ENCODE assay signal across 10 cellular contexts in genomic region chr11:86588566-86589090, GRCh38.
DNase-seq lines count a peak whose midpoint lies in the region; ATAC-seq, FAIRE-seq and TF ChIP-seq lines count a peak whose summit lies in the region.
"Had no signal": no experiment of that assay in that cellular context is flagged by ENCODE, and none has a peak within 500 bp of the region (broad histone marks: within the 10 kb centered on the region; RNA-seq: fewer than 3 reads in every experiment).

No MANE protein-coding gene starts in this region.

- intact Hi-C loops in Panc1 (cut with micrococcal nuclease; ENCODE audit: unreplicated experiment) (no loop called here), kidney (cut with DNase I) (no loop called here)

- no peak overlapping the region for H2AFZ ChIP-seq in hepatocyte

- FAIRE-seq in kidney (lab: Jason Lieb, UNC): no peak

- no peaks in the 10 kb centered on the region for H3K9me3 ChIP-seq in Panc1 (ENCODE audit: control insufficient read depth, insufficient read depth, low read depth, low read length)
- no peaks in the 10 kb centered on the region for H3K9me3 ChIP-seq in kidney (ENCODE audit: control insufficient read depth in 1 of 2, low read length in 2 of 2)
- H3K9me3 ChIP-seq in upper lobe of left lung: no peaks in the 10 kb centered on the region
- no peaks in the 10 kb centered on the region for H3K9me3 ChIP-seq in hepatocyte (ENCODE audit: low read depth)
- H3K9me3 ChIP-seq: body of pancreas had no signal

- no peak overlapping the region for H3K4me2 ChIP-seq in hepatocyte

- BruUV-seq in Panc1 (replicated peaks; lab: Mats Ljungman, UMichigan): no TSS peak

- H3K4me3 ChIP-seq in Panc1 (ENCODE audit: low read depth in 2 of 2, low read length in 2 of 2) (no peak overlapping the region), kidney (ENCODE audit: low read length in 2 of 2) (no peak overlapping the region), upper lobe of left lung (no peak overlapping the region), hepatocyte (no peak overlapping the region)
- H3K4me3 ChIP-seq: body of pancreas had no signal

- H3K27ac ChIP-seq in Panc1 (ENCODE audit: low read length) (peak overlapping the region; percentile 92), kidney (ENCODE audit: low read depth in 2 of 2, low read length in 2 of 2) (peak overlapping the region; percentile 10 to 16), upper lobe of left lung (peak overlapping the region in 2 of 4 donors; percentile 14 to 48), hepatocyte (no peak overlapping the region)
- H3K27ac ChIP-seq: body of pancreas had no signal

- TF ChIP-seq CTCF in Panc1 (IDR thresholded peaks at IDR 0.05) (no peak), kidney (IDR thresholded peaks at IDR 0.05; ENCODE audit: borderline replicate concordance, extremely low read depth, insufficient read depth) (no peak), upper lobe of left lung (IDR thresholded peaks at IDR 0.05) (no peak), hepatocyte (IDR thresholded peaks at IDR 0.05; ENCODE audit: poor library complexity) (no peak)

- CTCF ChIA-PET in Panc1 (lab: Charles Lee): interaction anchor here (0.6 kb wide), 1 partner anchor 19 kb away, joined by 8 read pairs; no protein-coding TSS in a partner anchor

- TF ChIP-seq EP300 in upper lobe of left lung (IDR thresholded peaks at IDR 0.05): no peak

- WGBS in upper lobe of left lung, 2 donors: 17 to 32% methylated on average over 1 to 2 of the region's 2 CpGs
- WGBS in hepatocyte (ENCODE audit: low lambda C conversion rate, missing lambda C conversion rate): 78% methylated on average over 2 of the region's 2 CpGs

- H4K20me1 ChIP-seq in hepatocyte (ENCODE audit: insufficient read depth, poor library complexity, severe bottlenecking): no peaks in the 10 kb centered on the region

- H3K36me3 ChIP-seq in Panc1 (ENCODE audit: control insufficient read depth, insufficient read depth, low read length): no peaks in the 10 kb centered on the region
- no peaks in the 10 kb centered on the region for H3K36me3 ChIP-seq in kidney (ENCODE audit: control insufficient read depth in 1 of 2, insufficient read depth in 2 of 2, low read length in 2 of 2)
- no peaks in the 10 kb centered on the region for H3K36me3 ChIP-seq in upper lobe of left lung
- no peaks in the 10 kb centered on the region for H3K36me3 ChIP-seq in hepatocyte (replicated peaks; ENCODE audit: insufficient read depth, low read depth)

- H3K27me3 ChIP-seq in Panc1 (ENCODE audit: control insufficient read depth, insufficient read depth, low read length) (no peaks in the 10 kb centered on the region), upper lobe of left lung (no peaks in the 10 kb centered on the region), hepatocyte (no peaks in the 10 kb centered on the region)
- H3K27me3 ChIP-seq: body of pancreas had no signal

- no peak for TF ChIP-seq POLR2A in upper lobe of left lung (IDR thresholded peaks at IDR 0.05)

- H3K9me2 ChIP-seq in hepatocyte (replicated peaks; ENCODE audit: insufficient read depth): no peaks in the 10 kb centered on the region

- H3K9ac ChIP-seq in kidney (ENCODE audit: low read length in 2 of 2): no peak overlapping the region

- H3K79me2 ChIP-seq in hepatocyte: no peaks in the 10 kb centered on the region

- POLR2A ChIA-PET in Panc1 (lab: Charles Lee): no interaction called here

- DNase-seq in NCI-H2081 (lab: John Stamatoyannopoulos, UW) (peak; percentile 43 to 77), NCI-H2081 treated with DMSO at 0.1 percent for 48 hours (lab: John Stamatoyannopoulos, UW) (no peak), Panc1 (ENCODE audit: low read depth, low spot score) (no peak), kidney (no peak), upper lobe of left lung (peak in 1 of 2 donors; percentile 63), hepatocyte (ENCODE audit: low spot score) (no peak), SIG-M5 (lab: John Stamatoyannopoulos, UW) (no peak)
- no peak for DNase-seq in activated effector memory CD4-positive, alpha-beta T cell treated with Interleukin-2 at 50 U/mL for 16 hours
- DNase-seq: body of pancreas, T-helper 9 cell had no signal

- in situ Hi-C loops in Panc1 (cut with HindIII; ENCODE audit: low pct_unique_long_range_greater_than_20kb, low sequenced_read_pairs): no loop called here

- ATAC-seq in Panc1: no peak
- ATAC-seq in upper lobe of left lung (ENCODE audit: low FRiP score in 2 of 2): peak; percentile 18 to 85
- ATAC-seq: body of pancreas had no signal

- H3K4me1 ChIP-seq in Panc1 (ENCODE audit: control insufficient read depth, insufficient read depth, low read length) (peaks cover 37% of the 10 kb centered on the region), kidney (ENCODE audit: control insufficient read depth in 1 of 2, insufficient read depth in 1 of 2, low read depth in 1 of 2, low read length in 2 of 2) (peaks cover 7% of the 10 kb centered on the region in 2 donors), upper lobe of left lung (peaks cover 6 to 32% (median 24%) of the 10 kb centered on the region in 4 donors), hepatocyte (ENCODE audit: insufficient read depth) (peaks cover 16% of the 10 kb centered on the region)

Comparison
In these comparisons a context has a peak if more than half of its experiments do, and no peak if none do; other contexts are left out.
1. DNase-seq: peak in NCI-H2081 (2 of 2); none in NCI-H2081 treated with DMSO at 0.1 percent for 48 hours (single experiment), Panc1 (single experiment), kidney (single experiment), hepatocyte (single experiment), activated effector memory CD4-positive, alpha-beta T cell treated with Interleukin-2 at 50 U/mL for 16 hours (single experiment) and SIG-M5 (single experiment).